Comparison of ENCODE assay signal across 18 cellular contexts in the genomic region with DNA sequence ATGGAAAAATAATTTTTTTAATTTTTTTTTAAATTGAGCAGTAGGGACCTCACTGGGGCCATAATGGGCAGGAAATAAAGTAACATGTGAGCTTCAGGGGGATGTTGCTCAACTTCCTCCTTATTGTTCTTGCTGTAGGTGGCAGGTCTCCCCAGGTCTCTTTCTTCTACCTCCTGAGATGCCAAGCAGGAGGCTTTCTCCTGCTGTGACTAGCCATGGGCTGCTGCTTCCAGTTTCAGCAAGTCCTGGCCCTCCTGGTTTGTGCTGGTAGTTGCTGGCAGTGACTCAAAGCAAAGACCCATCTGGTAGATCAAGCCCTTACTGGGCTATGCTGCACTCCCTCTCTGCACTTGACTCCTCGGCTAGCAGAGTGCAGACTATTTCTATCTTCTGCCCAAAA. TPM values are rescaled to one million over a fixed set of nuclear protein-coding genes. Genes with fewer than 3 reads are reported as not detected.
A peak's percentile ranks its signal among the peaks of the same experiment; 100 is the strongest.
DNase-seq lines count a peak whose midpoint lies in the region; ATAC-seq and TF ChIP-seq lines count a peak whose summit lies in the region.
"Had no signal": no experiment of that assay in that cellular context is flagged by ENCODE, and none has a peak within 500 bp of the region (broad histone marks: within the 10 kb centered on the region; RNA-seq: fewer than 3 reads in every experiment).

No MANE protein-coding gene starts in this region.

- intact Hi-C loops in natural killer cell (cut with micrococcal nuclease): no loop called here

- peak overlapping the region; percentile 77 for H3K27ac ChIP-seq in HL-60 (replicated peaks)
- H3K27ac ChIP-seq: brain microvascular endothelial cell, hepatocyte, lower lobe of right lung, thyroid gland had no signal

- DNase-seq in HL-60 (ENCODE audit: low read depth in 1 of 2, low spot score in 1 of 2): peak; percentile 68 to 85
- DNase-seq in NCI-H69 (lab: John Stamatoyannopoulos, UW): peak; percentile 19
- DNase-seq in cardiac fibroblast (ENCODE audit: low read depth in 2 of 2): peak; percentile 22 to 24
- no peak for DNase-seq in natural killer cell
- DNase-seq in progenitor cell of endocrine pancreas (ENCODE audit: low spot score, unreplicated experiment): no peak
- DNase-seq: activated effector memory CD4-positive, alpha-beta T cell treated with Interleukin-2 at 50 U/mL for 16 hours; brain microvascular endothelial cell; COR-L47; lower lobe of right lung; NCI-H2171; occipital lobe; stimulated activated CD4-positive, alpha-beta T cell treated with anti-CD3 and anti-CD28 coated beads, Interleukin-12 subunit alpha, Interleukin-12 subunit beta, amount 100 ng/mL, for 4 hours; thyroid gland had no signal

- TF ChIP-seq CTCF in HL-60 (IDR thresholded peaks at IDR 0.05; ENCODE audit: insufficient read depth, low read length) (no peak), cardiac fibroblast (IDR thresholded peaks at IDR 0.05; ENCODE audit: low read depth, low read length) (no peak), natural killer cell (IDR thresholded peaks at IDR 0.05) (no peak), progenitor cell of endocrine pancreas (IDR thresholded peaks at IDR 0.05; ENCODE audit: unreplicated experiment) (no peak)

- no peaks in the 10 kb centered on the region for H3K36me3 Mint-ChIP-seq in natural killer cell
- no peaks in the 10 kb centered on the region for H3K36me3 Mint-ChIP-seq in progenitor cell of endocrine pancreas (ENCODE audit: insufficient read depth)

- H3K9me3 Mint-ChIP-seq in natural killer cell: no peaks in the 10 kb centered on the region
- no peaks in the 10 kb centered on the region for H3K9me3 Mint-ChIP-seq in progenitor cell of endocrine pancreas (ENCODE audit: low read depth)

- peaks cover 12 to 14% of the 10 kb centered on the region in 2 donors for H3K4me1 Mint-ChIP-seq in natural killer cell
- no peaks in the 10 kb centered on the region for H3K4me1 Mint-ChIP-seq in progenitor cell of endocrine pancreas (ENCODE audit: low read depth)

- H3K27me3 Mint-ChIP-seq in natural killer cell (ENCODE audit: low read depth in 2 of 2) (no peaks in the 10 kb centered on the region), progenitor cell of endocrine pancreas (peaks cover 9% of the 10 kb centered on the region)

- no peaks in the 10 kb centered on the region for H3K27me3 ChIP-seq in HL-60 (ENCODE audit: insufficient read depth, poor library complexity, severe bottlenecking)
- H3K27me3 ChIP-seq: brain microvascular endothelial cell, hepatocyte, thyroid gland had no signal

- ATAC-seq in natural killer cell (peak; percentile 72 to 76 (median 75)), HG03045 (IDR thresholded peaks at IDR 0.05; ENCODE audit: unreplicated experiment) (no peak), GM21447 (IDR thresholded peaks at IDR 0.05; ENCODE audit: unreplicated experiment) (no peak)

- H3K4me3 ChIP-seq in HL-60 (replicated peaks; ENCODE audit: insufficient read depth, low read length): no peak overlapping the region
- H3K4me3 ChIP-seq in cardiac fibroblast (replicated peaks in 1 of 2; ENCODE audit: low read depth in 2 of 2, low read length in 2 of 2): no peak overlapping the region
- H3K4me3 ChIP-seq: hepatocyte, lower lobe of right lung, thyroid gland had no signal

- H3K27ac Mint-ChIP-seq in natural killer cell (peak overlapping the region; percentile 58 to 62), progenitor cell of endocrine pancreas (no peak overlapping the region)

- H3K4me3 Mint-ChIP-seq in natural killer cell: no peak overlapping the region
- H3K4me3 Mint-ChIP-seq in progenitor cell of endocrine pancreas (ENCODE audit: low read depth): no peak overlapping the region

RNA-seq across cellular contexts. Expression of a gene that starts 2.3 kb away (rescaled TPM):
- total RNA-seq in natural killer cell (not detected), progenitor cell of endocrine pancreas (not detected in 2 replicates)
- total RNA-seq: epithelial cell of proximal tubule, hepatocyte, LHCN-M2, lower lobe of right lung, occipital lobe, thyroid gland had no signal

RNA-seq across cellular contexts. Expression of a gene that starts 9.6 kb away (rescaled TPM):
- total RNA-seq in natural killer cell (10 to 100 TPM; 17.4 to 19.0 (median 17.9) TPM), progenitor cell of endocrine pancreas (9.5 and 10.4 TPM in 2 replicates)

RNA-seq across cellular contexts. Expression of a gene that starts 9.6 kb away (rescaled TPM):
- 10 to 100 TPM; 21.6 to 24.2 (median 22.7) TPM for total RNA-seq in natural killer cell
- 18.8 and 21.2 TPM in 2 replicates for total RNA-seq in progenitor cell of endocrine pancreas

RNA-seq across cellular contexts. Expression of a gene that starts 14.2 kb away (rescaled TPM):
- total RNA-seq in natural killer cell (10 to 100 TPM; 47.2 to 64.1 (median 61.8) TPM), progenitor cell of endocrine pancreas (not detected in 2 replicates)
- total RNA-seq: epithelial cell of proximal tubule, hepatocyte, LHCN-M2, occipital lobe had no signal

RNA-seq across cellular contexts. Expression of a gene that starts 33.1 kb away (rescaled TPM):
- total RNA-seq in natural killer cell: under 1 TPM; 0.53 to 1.00 (median 0.96) TPM
- total RNA-seq in progenitor cell of endocrine pancreas: not detected in 2 replicates
- total RNA-seq: epithelial cell of proximal tubule, hepatocyte, LHCN-M2, occipital lobe had no signal

Comparison
In these comparisons a context has a peak if more than half of its experiments do, and no peak if none do; other contexts are left out.
1. DNase-seq: peak in HL-60 (2 of 2), NCI-H69 (single experiment) and cardiac fibroblast (2 of 2); none in natural killer cell (single experiment) and progenitor cell of endocrine pancreas (single experiment).
2. ATAC-seq: peak in natural killer cell (3 of 3); none in HG03045 (single experiment) and GM21447 (single experiment).